Comparison of ENCODE assay signal across 10 cellular contexts in genomic region chr18:32674491-32674890, GRCh38.
A peak's percentile ranks its signal among the peaks of the same experiment; 100 is the strongest.
DNase-seq lines count a peak whose midpoint lies in the region; ATAC-seq, FAIRE-seq and TF ChIP-seq lines count a peak whose summit lies in the region.
"Had no signal": no experiment of that assay in that cellular context is flagged by ENCODE, and none has a peak within 500 bp of the region (broad histone marks: within the 10 kb centered on the region; RNA-seq: fewer than 3 reads in every experiment).

No MANE protein-coding gene starts in this region.

- ATAC-seq in esophagus mucosa = no peak
- no peak for ATAC-seq in HG02798 (IDR thresholded peaks at IDR 0.05; ENCODE audit: poor library complexity, unreplicated experiment)

- no peak for FAIRE-seq in GM12892 (lab: Jason Lieb, UNC)

- in situ Hi-C loops in ACHN (cut with HindIII; ENCODE audit: low pct_ligation_motif_present, low pct_unique_long_range_greater_than_20kb, low sequenced_read_pairs) = no loop called here

- DNase-seq in ACHN (peak; percentile 26), H4 (ENCODE audit: low spot score) (peak; percentile 36), kidney tubule cell (ENCODE audit: low spot score) (peak; percentile 60), GM12892 (ENCODE audit: insufficient read length) (no peak), esophagus squamous epithelium (lab: John Stamatoyannopoulos, UW) (no peak)
- DNase-seq: CD4-positive, alpha-beta memory T cell; NCI-H1436 treated with DMSO at 0.1 percent for 48 hours had no signal

- H3K9me3 ChIP-seq in SU-DHL-6 (ENCODE audit: insufficient read depth, low read length) (no peaks in the 10 kb centered on the region), esophagus squamous epithelium (no peaks in the 10 kb centered on the region)

- TF ChIP-seq POLR2A in GM12892 (IDR thresholded peaks at IDR 0.05; ENCODE audit: low read depth, low read length) = no peak
- TF ChIP-seq POLR2A in esophagus squamous epithelium (IDR thresholded peaks at IDR 0.05) = no peak

- H2AFZ ChIP-seq in SU-DHL-6 (ENCODE audit: low read depth, low read length, severe bottlenecking) = no peak overlapping the region

- H3K36me3 ChIP-seq in SU-DHL-6 (ENCODE audit: low read length) (no peaks in the 10 kb centered on the region), esophagus squamous epithelium (no peaks in the 10 kb centered on the region)

- H3K4me3 ChIP-seq in SU-DHL-6 (ENCODE audit: insufficient read depth, low read length, poor library complexity, severe bottlenecking) = no peak overlapping the region
- H3K4me3 ChIP-seq in esophagus squamous epithelium = no peak overlapping the region

- no peaks in the 10 kb centered on the region for H3K79me2 ChIP-seq in SU-DHL-6 (ENCODE audit: insufficient read depth, low read length)

- no peaks in the 10 kb centered on the region for H3K4me1 ChIP-seq in esophagus squamous epithelium

- TF ChIP-seq CTCF in SU-DHL-6 (IDR thresholded peaks at IDR 0.05; ENCODE audit: insufficient read depth, low read length, poor library complexity, severe bottlenecking) (peak; percentile 34), esophagus squamous epithelium (IDR thresholded peaks at IDR 0.05) (no peak)

- 20 to 25% methylated on average over 2 of the region's 2 CpGs for WGBS in esophagus squamous epithelium, 2 donors

- H3K27ac ChIP-seq in SU-DHL-6 (ENCODE audit: low read depth, low read length) (no peak overlapping the region), esophagus squamous epithelium (no peak overlapping the region)

- no peak overlapping the region for H3K4me2 ChIP-seq in SU-DHL-6 (ENCODE audit: low read depth, low read length, poor library complexity, severe bottlenecking)

- H3K27me3 ChIP-seq in SU-DHL-6 (ENCODE audit: low read length) = no peaks in the 10 kb centered on the region
- no peaks in the 10 kb centered on the region for H3K27me3 ChIP-seq in esophagus squamous epithelium

- intact Hi-C loops in esophagus squamous epithelium (cut with DNase I) = no loop called here

- no peaks in the 10 kb centered on the region for H3F3A ChIP-seq in SU-DHL-6 (ENCODE audit: insufficient read depth)

- no peaks in the 10 kb centered on the region for H4K20me1 ChIP-seq in SU-DHL-6 (ENCODE audit: low read depth, low read length)

- no peaks in the 10 kb centered on the region for H3K9me2 ChIP-seq in SU-DHL-6 (replicated peaks; ENCODE audit: insufficient read depth, low read length)

- no peak overlapping the region for H3K9ac ChIP-seq in SU-DHL-6 (ENCODE audit: low read length)

Comparison
In these comparisons a context has a peak if more than half of its experiments do, and no peak if none do; other contexts are left out.
1. DNase-seq: peak in ACHN (single experiment), H4 (single experiment) and kidney tubule cell (single experiment); none in GM12892 (single experiment) and esophagus squamous epithelium (single experiment).